Comparison of ENCODE assay signal across 19 cellular contexts in the genomic region with DNA sequence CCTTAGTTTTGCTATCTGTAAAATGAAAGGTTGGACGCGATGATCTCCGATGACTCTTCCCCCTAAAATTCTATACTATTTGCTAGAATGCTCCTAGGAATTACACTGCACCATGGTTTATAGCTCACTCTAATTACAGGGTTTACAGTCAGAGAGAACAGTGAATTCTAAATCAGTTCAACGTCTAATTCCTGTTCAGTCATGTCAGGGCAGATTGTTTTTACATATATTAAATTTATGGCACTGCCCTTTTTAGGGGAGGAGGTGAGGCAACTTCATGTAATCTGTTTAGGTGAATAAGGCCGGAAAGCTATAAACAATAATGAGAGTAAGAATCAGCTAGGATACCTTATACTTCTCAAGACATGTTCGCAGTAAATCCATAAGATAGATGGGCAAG.
A peak's percentile ranks its signal among the peaks of the same experiment; 100 is the strongest.
DNase-seq lines count a peak whose midpoint lies in the region; ATAC-seq, FAIRE-seq and TF ChIP-seq lines count a peak whose summit lies in the region.
"Had no signal": no experiment of that assay in that cellular context is flagged by ENCODE, and none has a peak within 500 bp of the region (broad histone marks: within the 10 kb centered on the region; RNA-seq: fewer than 3 reads in every experiment).

No MANE protein-coding gene starts in this region.

- no peak overlapping the region for H3K9ac ChIP-seq in keratinocyte (ENCODE audit: control insufficient read depth, extremely low read depth, insufficient read depth, low read length)
- no peak overlapping the region for H3K9ac ChIP-seq in smooth muscle cell (ENCODE audit: low read depth)

- H3K36me3 ChIP-seq in keratinocyte (ENCODE audit: control insufficient read depth in 2 of 2, extremely low read depth in 1 of 2, insufficient read depth in 2 of 2, low read length in 2 of 2) (no peaks in the 10 kb centered on the region), smooth muscle cell (ENCODE audit: low read depth) (no peaks in the 10 kb centered on the region)

- H4K20me1 ChIP-seq in keratinocyte (ENCODE audit: control insufficient read depth, extremely low read depth, insufficient read depth, low read length), result no peaks in the 10 kb centered on the region
- no peaks in the 10 kb centered on the region for H4K20me1 ChIP-seq in smooth muscle cell (ENCODE audit: low read depth)

- DNase-seq in HEK293T (ENCODE audit: extremely low spot score), result no peak
- DNase-seq in epithelial cell of prostate (ENCODE audit: low read depth, low spot score), result no peak
- no peak for DNase-seq in keratinocyte (ENCODE audit: low read depth, low spot score)
- DNase-seq in smooth muscle cell (lab: John Stamatoyannopoulos, UW; ENCODE audit: unreplicated experiment), result no peak
- no peak for DNase-seq in activated CD4-positive, alpha-beta T cell treated with anti-CD3 and anti-CD28 coated beads, Interleukin-2, amount 10 ng/mL, durations not matched to agents 7 days and 5 days
- DNase-seq: AML-193; Caco-2; CD4-positive, alpha-beta T cell; H9; HFFc6 had no signal

- dilution Hi-C loops in keratinocyte (cut with MboI; ENCODE audit: extremely low pct_ligation_motif_present, low sequenced_read_pairs), result no loop called here

- TF ChIP-seq CTCF in keratinocyte (optimal IDR thresholded peaks at IDR 0.05 in 1 of 3, IDR thresholded peaks at IDR 0.05 in 1 of 3, conservative IDR thresholded peaks at IDR 0.05 in 1 of 3; ENCODE audit: extremely low read depth in 1 of 3, insufficient read depth in 2 of 3, low read length in 3 of 3) (no peak), smooth muscle cell (IDR thresholded peaks at IDR 0.05; ENCODE audit: borderline replicate concordance, insufficient read depth, poor library complexity, severe bottlenecking) (no peak)

- H3K27ac ChIP-seq in epithelial cell of prostate (peak overlapping the region; percentile 58), keratinocyte (ENCODE audit: control insufficient read depth, insufficient read depth, low read length) (peak overlapping the region; percentile 16), smooth muscle cell (ENCODE audit: low read depth) (peak overlapping the region; percentile 13)
- H3K27ac ChIP-seq: C4-2B had no signal

- H3K9me3 Mint-ChIP-seq in activated CD4-positive, alpha-beta T cell treated with anti-CD3 and anti-CD28 coated beads, Interleukin-2, amount 10 ng/mL, durations not matched to agents 7 days and 5 days, result no peaks in the 10 kb centered on the region
- H3K9me3 Mint-ChIP-seq: CD4-positive, alpha-beta T cell; HFFc6 had no signal

- H3K27me3 ChIP-seq in keratinocyte (ENCODE audit: control insufficient read depth, extremely low read depth, insufficient read depth, low read length) (no peaks in the 10 kb centered on the region), smooth muscle cell (ENCODE audit: low read depth) (no peaks in the 10 kb centered on the region)

- no peak overlapping the region for H2AFZ ChIP-seq in keratinocyte (ENCODE audit: control insufficient read depth, low read length)
- peak overlapping the region; percentile 11 for H2AFZ ChIP-seq in smooth muscle cell (ENCODE audit: low read depth)

- no peaks in the 10 kb centered on the region for H3K4me1 Mint-ChIP-seq in activated CD4-positive, alpha-beta T cell treated with anti-CD3 and anti-CD28 coated beads, Interleukin-2, amount 10 ng/mL, durations not matched to agents 7 days and 5 days

- no peaks in the 10 kb centered on the region for H3K36me3 Mint-ChIP-seq in activated CD4-positive, alpha-beta T cell treated with anti-CD3 and anti-CD28 coated beads, Interleukin-2, amount 10 ng/mL, durations not matched to agents 7 days and 5 days (ENCODE audit: low read depth)

- no peaks in the 10 kb centered on the region for H3F3A ChIP-seq in smooth muscle cell (ENCODE audit: low read depth)

- H3K9me1 ChIP-seq in keratinocyte (ENCODE audit: control insufficient read depth, extremely low read depth, insufficient read depth, low read length), result no peaks in the 10 kb centered on the region

- H3K9me3 ChIP-seq in keratinocyte (ENCODE audit: control insufficient read depth, low read depth, low read length) (no peaks in the 10 kb centered on the region), smooth muscle cell (replicated peaks; ENCODE audit: low read depth) (no peaks in the 10 kb centered on the region)
- H3K9me3 ChIP-seq: Caco-2 had no signal

- ATAC-seq in HG02623 (IDR thresholded peaks at IDR 0.05; ENCODE audit: unreplicated experiment) (no peak), HG03135 (IDR thresholded peaks at IDR 0.05; ENCODE audit: unreplicated experiment) (no peak)

- H3K27me3 Mint-ChIP-seq in activated CD4-positive, alpha-beta T cell treated with anti-CD3 and anti-CD28 coated beads, Interleukin-2, amount 10 ng/mL, durations not matched to agents 7 days and 5 days, result no peaks in the 10 kb centered on the region
- H3K27me3 Mint-ChIP-seq: CD4-positive, alpha-beta T cell had no signal

- POLR2A ChIA-PET in HEK293T (lab: Yijun Ruan, JAX), result no interaction called here
- POLR2A ChIA-PET in activated CD4-positive, alpha-beta T cell treated with anti-CD3 and anti-CD28 coated beads, Interleukin-2, amount 10 ng/mL, durations not matched to agents 7 days and 5 days (lab: Charles Lee), result no interaction called here

- H3K4me3 ChIP-seq in keratinocyte (ENCODE audit: control insufficient read depth in 2 of 3, extremely low read depth in 1 of 3, insufficient read depth in 2 of 3, low read depth in 1 of 3, low read length in 3 of 3), result no peak overlapping the region
- H3K4me3 ChIP-seq in smooth muscle cell, result no peak overlapping the region

- H3K4me1 ChIP-seq in keratinocyte (ENCODE audit: control insufficient read depth, extremely low read depth, insufficient read depth, low read length) (peaks cover 5% of the 10 kb centered on the region), smooth muscle cell (ENCODE audit: low read depth) (peaks cover 2% of the 10 kb centered on the region)

- H3K4me3 Mint-ChIP-seq in activated CD4-positive, alpha-beta T cell treated with anti-CD3 and anti-CD28 coated beads, Interleukin-2, amount 10 ng/mL, durations not matched to agents 7 days and 5 days, result no peak overlapping the region
- H3K4me3 Mint-ChIP-seq: CD4-positive, alpha-beta T cell; H9; HFFc6 had no signal

- CTCF ChIA-PET in HEK293T (lab: Yijun Ruan, JAX), result interaction anchor here (0.7 to 1.2 kb wide), 4 partner anchors 27 to 307 kb away, joined by 3 to 5 read pairs (median 4); a partner anchor contains a TSS
- CTCF ChIA-PET in activated CD4-positive, alpha-beta T cell treated with anti-CD3 and anti-CD28 coated beads, Interleukin-2, amount 10 ng/mL, durations not matched to agents 7 days and 5 days (lab: Charles Lee), result interaction anchor here (0.6 kb wide), 1 partner anchor 403 kb away, joined by 3 read pairs; no protein-coding TSS in a partner anchor

- WGBS in smooth muscle cell (ENCODE audit: low lambda C conversion rate), result 77% methylated on average over 6 of the region's 6 CpGs

- H3K79me2 ChIP-seq in keratinocyte (ENCODE audit: control insufficient read depth, insufficient read depth, low read length) (no peaks in the 10 kb centered on the region), smooth muscle cell (ENCODE audit: low read depth) (no peaks in the 10 kb centered on the region)

- no peak for FAIRE-seq in keratinocyte (lab: Jason Lieb, UNC)
- FAIRE-seq: A204.1, D721Med, G401.6, GM12891, GM19239, H1 had no signal

- peak overlapping the region; percentile 55 for H3K4me2 ChIP-seq in keratinocyte (ENCODE audit: control insufficient read depth, extremely low read depth, insufficient read depth, low read depth, low read length)
- no peak overlapping the region for H3K4me2 ChIP-seq in smooth muscle cell

- no peak overlapping the region for H3K27ac Mint-ChIP-seq in activated CD4-positive, alpha-beta T cell treated with anti-CD3 and anti-CD28 coated beads, Interleukin-2, amount 10 ng/mL, durations not matched to agents 7 days and 5 days
- H3K27ac Mint-ChIP-seq: CD4-positive, alpha-beta T cell; H9; HFFc6 had no signal

TF ChIP-seq in HEK293T, 16 proteins besides CTCF, POLR2A, EP300 and RAD21:
- TF ChIP-seq ZNF384 (IDR thresholded peaks at IDR 0.05), result no peak
- TF ChIP-seq, protein P1, sequence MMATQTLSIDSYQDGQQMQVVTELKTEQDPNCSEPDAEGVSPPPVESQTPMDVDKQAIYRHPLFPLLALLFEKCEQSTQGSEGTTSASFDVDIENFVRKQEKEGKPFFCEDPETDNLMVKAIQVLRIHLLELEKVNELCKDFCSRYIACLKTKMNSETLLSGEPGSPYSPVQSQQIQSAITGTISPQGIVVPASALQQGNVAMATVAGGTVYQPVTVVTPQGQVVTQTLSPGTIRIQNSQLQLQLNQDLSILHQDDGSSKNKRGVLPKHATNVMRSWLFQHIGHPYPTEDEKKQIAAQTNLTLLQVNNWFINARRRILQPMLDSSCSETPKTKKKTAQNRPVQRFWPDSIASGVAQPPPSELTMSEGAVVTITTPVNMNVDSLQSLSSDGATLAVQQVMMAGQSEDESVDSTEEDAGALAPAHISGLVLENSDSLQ (IDR thresholded peaks at IDR 0.05), result peak; percentile 76
